In the genomic region with DNA sequence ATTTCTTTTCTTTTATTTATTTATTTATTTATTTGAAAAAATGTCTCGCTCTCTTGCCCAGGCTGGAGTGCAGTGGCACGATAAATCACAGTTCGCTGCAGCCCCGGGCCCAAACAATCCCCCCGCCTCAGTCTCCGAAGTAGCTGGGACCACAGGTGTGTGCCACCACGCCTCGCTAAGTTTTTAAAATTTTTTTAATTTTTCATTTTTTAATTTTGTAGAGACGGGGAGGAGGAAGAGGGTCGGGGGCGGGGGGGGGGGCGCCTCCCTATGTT, we compare ENCODE assay signal across 8 cellular contexts. TPM values are rescaled to one million over a fixed set of nuclear protein-coding genes. Genes with fewer than 3 reads are reported as not detected.
DNase-seq lines count a peak whose midpoint lies in the region; ATAC-seq, FAIRE-seq and TF ChIP-seq lines count a peak whose summit lies in the region.

No MANE protein-coding gene starts in this region.

- H3K4me3 ChIP-seq in foreskin fibroblast (ENCODE audit: low read depth in 1 of 2, low read length in 2 of 2), result peak overlapping the region; percentile 80 to 81

- POLR2A ChIA-PET in T-cell (lab: Charles Lee), result interaction anchor here (0.5 to 0.9 kb wide), 3 partner anchors 23 to 199 kb away, joined by 4 read pairs; no protein-coding TSS in a partner anchor

- CTCF ChIA-PET in T-cell (lab: Charles Lee), result interaction anchor here in 1 of 2 donors (0.9 to 1.4 kb wide), 2 partner anchors 23 to 331 kb away, joined by 3 to 6 read pairs; no protein-coding TSS in a partner anchor

- H3K9me3 Mint-ChIP-seq in T-cell (no peaks in the 10 kb centered on the region), progenitor cell of endocrine pancreas (ENCODE audit: low read depth) (no peaks in the 10 kb centered on the region)

- DNase-seq in Daoy (ENCODE audit: low read depth) (peak; percentile 4), T-cell (no peak), foreskin fibroblast (no peak), progenitor cell of endocrine pancreas (ENCODE audit: low spot score, unreplicated experiment) (no peak), GM12891 (ENCODE audit: insufficient read length, low spot score) (no peak), foreskin melanocyte (no peak)

- H3K27me3 Mint-ChIP-seq in T-cell (no peaks in the 10 kb centered on the region), progenitor cell of endocrine pancreas (no peaks in the 10 kb centered on the region)

- FAIRE-seq in GM12891 (lab: Jason Lieb, UNC), result no peak

- peaks cover 6% of the 10 kb centered on the region for H3K36me3 Mint-ChIP-seq in T-cell
- H3K36me3 Mint-ChIP-seq in progenitor cell of endocrine pancreas (ENCODE audit: insufficient read depth), result peaks cover 2% of the 10 kb centered on the region

- ATAC-seq in T-cell (replicated peaks in 1 of 4) (no peak), GM21381 (IDR thresholded peaks at IDR 0.05; ENCODE audit: unreplicated experiment) (no peak), GM18867 (IDR thresholded peaks at IDR 0.05; ENCODE audit: unreplicated experiment) (no peak)

- H3K4me3 Mint-ChIP-seq in T-cell, result peak overlapping the region; percentile 98 to 99 (median 98)
- H3K4me3 Mint-ChIP-seq in progenitor cell of endocrine pancreas (ENCODE audit: low read depth), result peak overlapping the region; percentile 100

- H3K27ac Mint-ChIP-seq in T-cell (peak overlapping the region in 1 of 2 donors; percentile 98), progenitor cell of endocrine pancreas (peak overlapping the region; percentile 98)

- peaks cover 17 to 33% (median 31%) of the 10 kb centered on the region in 3 donors for H3K4me1 Mint-ChIP-seq in T-cell
- peaks cover 10% of the 10 kb centered on the region for H3K4me1 Mint-ChIP-seq in progenitor cell of endocrine pancreas (ENCODE audit: low read depth)

- TF ChIP-seq CTCF in foreskin fibroblast (IDR thresholded peaks at IDR 0.05; ENCODE audit: low read depth, low read length) (no peak), progenitor cell of endocrine pancreas (IDR thresholded peaks at IDR 0.05; ENCODE audit: unreplicated experiment) (no peak)

- TF ChIP-seq POLR2A in GM12891 (IDR thresholded peaks at IDR 0.05; ENCODE audit: low read depth, low read length), result no peak

TF ChIP-seq in GM12891, 5 proteins besides CTCF, POLR2A, EP300 and RAD21:
- TF ChIP-seq POU2F2 (IDR thresholded peaks at IDR 0.05; ENCODE audit: low read depth, low read length) (no peak), TAF1 (IDR thresholded peaks at IDR 0.05; ENCODE audit: low read depth, low read length) (no peak), PAX5 (IDR thresholded peaks at IDR 0.05; ENCODE audit: insufficient read depth, low read length, severe bottlenecking) (no peak), POLR2AphosphoS5 (IDR thresholded peaks at IDR 0.05; ENCODE audit: low read depth, low read length) (no peak), SPI1 (IDR thresholded peaks at IDR 0.05; ENCODE audit: low read depth, low read length) (no peak)
TF ChIP-seq in GM12891: peak in this region for 0.

RNA-seq across cellular contexts. Expression of a gene that starts 0.5 kb away (rescaled TPM):
- 38.7 and 50.9 TPM in 2 replicates for total RNA-seq in Daoy (2014; rRNA removed; shearing (Covaris generic))
- total RNA-seq in T-cell (10 to 100 TPM; 38.8 to 44.4 (median 40.7) TPM), progenitor cell of endocrine pancreas (61.1 and 64.8 TPM in 2 replicates)
- polyA plus RNA-seq in GM12891 (2012; ENCODE audit: low read depth, missing spikeins), result 25.4 TPM

RNA-seq across cellular contexts. Expression of a gene that starts 24.2 kb away (rescaled TPM):
- 61.1 and 63.6 TPM in 2 replicates for total RNA-seq in Daoy (2014; rRNA removed; shearing (Covaris generic))
- total RNA-seq in T-cell (10 to 100 TPM; 35.1 to 74.9 (median 36.5) TPM), progenitor cell of endocrine pancreas (43.1 and 43.2 TPM in 2 replicates)
- polyA plus RNA-seq in GM12891 (2012; ENCODE audit: low read depth, missing spikeins), result 22.0 TPM
